3 cellular contexts compared by ENCODE assay signal in genomic region chr9:92435263-92435662, GRCh38.
"Had no signal": no experiment of that assay in that cellular context is flagged by ENCODE, and none has a peak within 500 bp of the region (broad histone marks: within the 10 kb centered on the region; RNA-seq: fewer than 3 reads in every experiment).

No MANE protein-coding gene starts in this region.

- H3K4me3 ChIP-seq: GM12878 had no signal

- DNase-seq: GDM1, GF-D8 had no signal
